ENCODE assay signal across 9 cellular contexts in the genomic region with DNA sequence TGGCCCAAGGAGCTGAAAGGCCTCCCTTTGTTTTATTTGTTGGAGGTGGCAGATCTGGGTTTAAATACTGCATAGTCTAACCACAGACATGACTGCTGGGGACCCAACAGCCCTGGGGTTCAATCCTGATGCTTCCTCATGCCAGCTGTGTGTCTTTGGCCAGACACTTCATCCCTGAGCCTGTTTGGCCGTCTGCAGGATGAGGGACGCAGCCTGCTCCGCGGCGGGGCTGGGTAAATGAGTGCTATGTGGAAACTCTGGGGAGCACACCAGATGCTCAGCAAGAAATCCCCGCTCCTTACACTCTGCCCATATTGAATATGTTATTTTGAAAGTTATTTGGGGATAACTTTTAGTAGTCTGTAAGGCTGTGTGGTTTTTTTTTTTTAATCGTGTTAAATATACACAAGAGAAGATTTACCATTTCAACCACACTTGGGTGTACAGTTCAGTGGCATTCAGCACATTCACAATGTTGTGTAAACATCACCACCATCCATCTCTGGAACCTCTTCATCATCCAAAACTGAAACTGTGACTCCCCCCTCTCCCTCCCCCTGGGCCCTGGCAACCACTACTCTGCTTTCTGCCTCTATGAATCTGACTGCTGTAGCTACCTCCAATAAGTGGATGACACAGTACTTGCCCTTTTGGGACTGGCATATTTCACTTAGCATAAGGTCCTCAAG. TPM values are rescaled to one million over a fixed set of nuclear protein-coding genes. Genes with fewer than 3 reads are reported as not detected.
DNase-seq lines count a peak whose midpoint lies in the region; ATAC-seq, FAIRE-seq and TF ChIP-seq lines count a peak whose summit lies in the region.
"Had no signal": no experiment of that assay in that cellular context is flagged by ENCODE, and none has a peak within 500 bp of the region (broad histone marks: within the 10 kb centered on the region; RNA-seq: fewer than 3 reads in every experiment).

No MANE protein-coding gene starts in this region.

- POLR2A ChIA-PET in GM12878 (lab: Charles Lee), result no interaction called here
- POLR2A ChIA-PET in naive thymus-derived CD4-positive, alpha-beta T cell (lab: Charles Lee), result no interaction called here

- no peak overlapping the region for H3K4me3 ChIP-seq in GM12878
- no peak overlapping the region for H3K4me3 ChIP-seq in naive thymus-derived CD4-positive, alpha-beta T cell (ENCODE audit: low read length)
- H3K4me3 ChIP-seq in tibial nerve, result no peak overlapping the region

- peak overlapping the region in 1 of 9 donors; percentile 61 for H3K27ac Mint-ChIP-seq in naive thymus-derived CD4-positive, alpha-beta T cell

- ATAC-seq in GM12878, result peak; percentile 71
- ATAC-seq in naive thymus-derived CD4-positive, alpha-beta T cell, result peak; percentile 31
- no peak for ATAC-seq in HG03139 (IDR thresholded peaks at IDR 0.05; ENCODE audit: unreplicated experiment)
- ATAC-seq in GM19397 (IDR thresholded peaks at IDR 0.05; ENCODE audit: unreplicated experiment), result no peak

- no peak overlapping the region for H3K9ac ChIP-seq in GM12878 (ENCODE audit: control insufficient read depth, insufficient read depth, low read length)

- no peaks in the 10 kb centered on the region for H3K27me3 ChIP-seq in GM12878 (replicated peaks in 1 of 2; ENCODE audit: control insufficient read depth in 2 of 2, insufficient read depth in 2 of 2, low read length in 1 of 2)
- no peaks in the 10 kb centered on the region for H3K27me3 ChIP-seq in naive thymus-derived CD4-positive, alpha-beta T cell (ENCODE audit: control insufficient read depth in 2 of 2, insufficient read depth in 2 of 2, low read length in 2 of 2)
- H3K27me3 ChIP-seq in tibial nerve, result no peaks in the 10 kb centered on the region

- RAD21 ChIA-PET in GM12878 (lab: Charles Lee; ENCODE audit: unreplicated experiment), result no interaction called here

- FAIRE-seq in GM12878 (lab: Jason Lieb, UNC), result no peak

- WGBS in GM12878 (ENCODE audit: insufficient coverage, insufficient replicate concordance, low lambda C conversion rate, missing lambda C conversion rate), result 67% methylated on average over 7 of the region's 7 CpGs
- WGBS in tibial nerve, 2 donors, result 38 to 43% methylated on average over 7 of the region's 7 CpGs

- no TSS peak for BruUV-seq in GM12878 (replicated peaks; lab: Mats Ljungman, UMichigan)

- H3K4me1 Mint-ChIP-seq in naive thymus-derived CD4-positive, alpha-beta T cell, result peaks cover 0 to 32% (median 4%) of the 10 kb centered on the region in 7 donors

- CTCF ChIA-PET in GM12878 (lab: Yijun Ruan, JAX), result no interaction called here
- CTCF ChIA-PET in naive thymus-derived CD4-positive, alpha-beta T cell (lab: Charles Lee), result no interaction called here

- SMC1A ChIA-PET in GM12878 (lab: Charles Lee; ENCODE audit: uncharacterized antibody, unreplicated experiment), result interaction anchor here (0.7 kb wide), 1 partner anchor 35 kb away, joined by 3 read pairs; no protein-coding TSS in a partner anchor

- in situ Hi-C loops in GM12878 (cut with MboI), result no loop called here

- H4K20me1 ChIP-seq in GM12878 (ENCODE audit: control insufficient read depth, insufficient read depth), result no peaks in the 10 kb centered on the region

- no peak overlapping the region for H3K27ac ChIP-seq in GM12878 (ENCODE audit: control insufficient read depth, insufficient read depth)
- H3K27ac ChIP-seq in naive thymus-derived CD4-positive, alpha-beta T cell (ENCODE audit: low read depth, low read length), result no peak overlapping the region
- H3K27ac ChIP-seq in tibial nerve, result peak overlapping the region; percentile 65 to 97 (median 84)

- H3K4me1 ChIP-seq in GM12878 (ENCODE audit: control insufficient read depth, insufficient read depth, low read length) (peaks cover 12% of the 10 kb centered on the region), tibial nerve (peaks cover 0 to 77% (median 42%) of the 10 kb centered on the region in 4 donors)
- no peaks in the 10 kb centered on the region for H3K4me1 ChIP-seq in naive thymus-derived CD4-positive, alpha-beta T cell (ENCODE audit: control insufficient read depth in 2 of 2, insufficient read depth in 2 of 2, low read length in 2 of 2)

- no peaks in the 10 kb centered on the region; the same call in 2 of the 3 replicates for H3K9me3 ChIP-seq in GM12878 (replicated peaks; ENCODE audit: control insufficient read depth, insufficient read depth, low read length)
- H3K9me3 ChIP-seq in naive thymus-derived CD4-positive, alpha-beta T cell (ENCODE audit: control insufficient read depth in 2 of 3, low read length in 3 of 3), result no peaks in the 10 kb centered on the region
- H3K9me3 ChIP-seq in tibial nerve, result no peaks in the 10 kb centered on the region

- no peak for TF ChIP-seq RAD21 in GM12878 (IDR thresholded peaks at IDR 0.05; ENCODE audit: insufficient read depth, low read depth, low read length)

- no peaks in the 10 kb centered on the region for H3K79me2 ChIP-seq in GM12878 (ENCODE audit: control insufficient read depth, insufficient read depth, low read length)

- no peaks in the 10 kb centered on the region for H3K36me3 Mint-ChIP-seq in naive thymus-derived CD4-positive, alpha-beta T cell

- H3K36me3 ChIP-seq in GM12878 (ENCODE audit: control insufficient read depth in 2 of 2, insufficient read depth in 2 of 2, low read length in 1 of 2) (no peaks in the 10 kb centered on the region), tibial nerve (no peaks in the 10 kb centered on the region)
- no peaks in the 10 kb centered on the region for H3K36me3 ChIP-seq in naive thymus-derived CD4-positive, alpha-beta T cell (ENCODE audit: control insufficient read depth in 2 of 3, insufficient read depth in 3 of 3, low read length in 3 of 3)

- TF ChIP-seq EP300 in GM12878 (IDR thresholded peaks at IDR 0.05; ENCODE audit: borderline replicate concordance in 1 of 2, control insufficient read depth in 1 of 2, low read depth in 2 of 2, low read length in 2 of 2) (no peak), tibial nerve (IDR thresholded peaks at IDR 0.05) (no peak)

- no peak for TF ChIP-seq CTCF in GM12878 (IDR thresholded peaks at IDR 0.05 in 2 of 3, conservative IDR thresholded peaks at IDR 0.05 in 1 of 3; ENCODE audit: control insufficient read depth in 2 of 3, extremely low read depth in 1 of 3, insufficient read depth in 1 of 3, low read depth in 3 of 3, low read length in 3 of 3)
- TF ChIP-seq CTCF in tibial nerve (IDR thresholded peaks at IDR 0.05), result no peak

- intact Hi-C loops in GM12878 (cut with micrococcal nuclease; ENCODE audit: unreplicated experiment), result no loop called here
- intact Hi-C loops in naive thymus-derived CD4-positive, alpha-beta T cell (cut with micrococcal nuclease), result no loop called here

- TF ChIP-seq POLR2A in GM12878 (IDR thresholded peaks at IDR 0.05; ENCODE audit: low read depth, low read length) (no peak), tibial nerve (IDR thresholded peaks at IDR 0.05) (no peak)

- H3K4me3 Mint-ChIP-seq in naive thymus-derived CD4-positive, alpha-beta T cell, result no peak overlapping the region

- H3K4me2 ChIP-seq in GM12878 (ENCODE audit: control insufficient read depth, insufficient read depth), result no peak overlapping the region

- H3K9me3 Mint-ChIP-seq in naive thymus-derived CD4-positive, alpha-beta T cell, result no peaks in the 10 kb centered on the region

- H2AFZ ChIP-seq in GM12878 (ENCODE audit: control insufficient read depth, low read depth, low read length), result no peak overlapping the region

- DNase-seq in activated T-cell treated with anti-CD3 and anti-CD28 coated beads for 48 hours (ENCODE audit: low read depth) (peak; percentile 55), GM12878 (ENCODE audit: low read depth, low spot score) (no peak), tibial nerve (ENCODE audit: low spot score in 2 of 2) (no peak), Ammon's horn (ENCODE audit: low spot score) (no peak)
- no peak for DNase-seq in activated T-cell treated with anti-CD3 and anti-CD28 coated beads, Interleukin-2, amount 50 U/mL, for 1 hour
- peak in 1 of 9 donors; percentile 36 for DNase-seq in naive thymus-derived CD4-positive, alpha-beta T cell
- DNase-seq: NCI-H69 had no signal

- H3K27me3 Mint-ChIP-seq in naive thymus-derived CD4-positive, alpha-beta T cell, result peaks cover 0 to 14% (median 8%) of the 10 kb centered on the region in 5 donors

TF ChIP-seq in GM12878, 131 proteins besides CTCF, POLR2A, EP300 and RAD21 (continues in another document):
- TF ChIP-seq HDAC2 (IDR thresholded peaks at IDR 0.05) (no peak), HCFC1 (IDR thresholded peaks at IDR 0.05; ENCODE audit: low read length) (no peak), YBX1 (IDR thresholded peaks at IDR 0.05) (no peak), EZH2 (IDR thresholded peaks at IDR 0.05; ENCODE audit: borderline replicate concordance, control insufficient read depth, low read depth, low read length) (no peak), PAX5 (IDR thresholded peaks at IDR 0.05; ENCODE audit: borderline replicate concordance, low read depth, low read length) (no peak)
- TF ChIP-seq, protein P1, sequence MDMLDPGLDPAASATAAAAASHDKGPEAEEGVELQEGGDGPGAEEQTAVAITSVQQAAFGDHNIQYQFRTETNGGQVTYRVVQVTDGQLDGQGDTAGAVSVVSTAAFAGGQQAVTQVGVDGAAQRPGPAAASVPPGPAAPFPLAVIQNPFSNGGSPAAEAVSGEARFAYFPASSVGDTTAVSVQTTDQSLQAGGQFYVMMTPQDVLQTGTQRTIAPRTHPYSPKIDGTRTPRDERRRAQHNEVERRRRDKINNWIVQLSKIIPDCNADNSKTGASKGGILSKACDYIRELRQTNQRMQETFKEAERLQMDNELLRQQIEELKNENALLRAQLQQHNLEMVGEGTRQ (IDR thresholded peaks at IDR 0.05; ENCODE audit: borderline replicate concordance, low read depth, low read length), result no peak

RNA-seq across cellular contexts. Expression of gene SH3PXD2B, which starts 42.8 kb away (rescaled TPM):
- 3.1 TPM in 2 replicates for total RNA-seq in GM12878 (2013; cell fraction: nucleolus; rRNA removed)
- 0.38 and 0.73 TPM in 2 replicates for total RNA-seq in GM12878 (2014; rRNA removed)
- total RNA-seq in GM12878 (2014; rRNA removed; fragmentation: Illumina TruSeq; extraction: Trizol), result 0.51 and 0.54 TPM in 2 replicates
- total RNA-seq in GM12878 (2021), result 1.5 and 1.6 TPM in 2 replicates
- polyA plus RNA-seq in GM12878 (2011; ENCODE audit: low read depth), result 0.10 TPM
- 0.05 and 0.09 TPM in 2 replicates for polyA plus RNA-seq in GM12878 (2011; rRNA removed)
- 0.07 and 0.16 TPM in 2 replicates for polyA plus RNA-seq in GM12878 (2011; cell fraction: cytosol; rRNA removed)
- 0.12 and 0.13 TPM in 2 replicates for polyA plus RNA-seq in GM12878 (2011; cell fraction: nucleus; rRNA removed)
- polyA plus RNA-seq in GM12878 (2012), result 0.26 and 0.29 TPM in 2 replicates
- 0.44 and 0.60 TPM in 2 replicates for polyA plus RNA-seq in GM12878 (2014; fragmentation: Illumina TruSeq; extraction: Trizol)
- polyA plus RNA-seq in GM12878 (2014; fragmentation: Nextera tagmentation; extraction: Ambion mirVana), result under 1 TPM; 0.45 to 0.66 TPM
- polyA plus RNA-seq in GM12878 (2014; rRNA removed), result 0.44 and 0.67 TPM in 2 replicates
- polyA plus RNA-seq in GM12878 (2016; fragmentation: Nextera tagmentation; extraction: Ambion mirVana), result under 1 TPM; 0.42 to 0.43 TPM
- 0.07 and 0.15 TPM in 2 replicates for polyA minus RNA-seq in GM12878 (2011; rRNA and poly(A)+ RNA removed)
- not detected in 2 replicates for polyA minus RNA-seq in GM12878 (2011; cell fraction: cytosol; rRNA and poly(A)+ RNA removed)
- under 0.01 TPM in 2 replicates for polyA minus RNA-seq in GM12878 (2011; cell fraction: nucleus; rRNA and poly(A)+ RNA removed)
- total RNA-seq in naive thymus-derived CD4-positive, alpha-beta T cell, result 1 to 10 TPM in 1 of 5 experiments, under 1 TPM in 4; 0.15 to 1.1 (median 0.34) TPM
- under 1 TPM in 1 of 2 donors, not detected in 1; 0.21 TPM for polyA plus RNA-seq in naive thymus-derived CD4-positive, alpha-beta T cell
- 10 to 100 TPM; 27.8 to 52.6 (median 44.4) TPM for total RNA-seq in tibial nerve

Comparison
In these comparisons a context has a peak if more than half of its experiments do, and no peak if none do; other contexts are left out.
1. ATAC-seq: peak in GM12878 (single experiment) and naive thymus-derived CD4-positive, alpha-beta T cell (single experiment); none in HG03139 (single experiment) and GM19397 (single experiment).
2. H3K27ac ChIP-seq: peak in tibial nerve (4 of 4); none in GM12878 (single experiment) and naive thymus-derived CD4-positive, alpha-beta T cell (single experiment).
3. RNA of gene SH3PXD2B, which starts 42.8 kb away (total RNA-seq): 27.8 to 52.6 TPM in tibial nerve; 0.38 to 3.1 TPM in GM12878 and 0.15 to 1.1 TPM in naive thymus-derived CD4-positive, alpha-beta T cell; every median in the first group is over 4 times any median in the second.